Comparison of ENCODE assay signal across 9 cellular contexts in the genomic region with DNA sequence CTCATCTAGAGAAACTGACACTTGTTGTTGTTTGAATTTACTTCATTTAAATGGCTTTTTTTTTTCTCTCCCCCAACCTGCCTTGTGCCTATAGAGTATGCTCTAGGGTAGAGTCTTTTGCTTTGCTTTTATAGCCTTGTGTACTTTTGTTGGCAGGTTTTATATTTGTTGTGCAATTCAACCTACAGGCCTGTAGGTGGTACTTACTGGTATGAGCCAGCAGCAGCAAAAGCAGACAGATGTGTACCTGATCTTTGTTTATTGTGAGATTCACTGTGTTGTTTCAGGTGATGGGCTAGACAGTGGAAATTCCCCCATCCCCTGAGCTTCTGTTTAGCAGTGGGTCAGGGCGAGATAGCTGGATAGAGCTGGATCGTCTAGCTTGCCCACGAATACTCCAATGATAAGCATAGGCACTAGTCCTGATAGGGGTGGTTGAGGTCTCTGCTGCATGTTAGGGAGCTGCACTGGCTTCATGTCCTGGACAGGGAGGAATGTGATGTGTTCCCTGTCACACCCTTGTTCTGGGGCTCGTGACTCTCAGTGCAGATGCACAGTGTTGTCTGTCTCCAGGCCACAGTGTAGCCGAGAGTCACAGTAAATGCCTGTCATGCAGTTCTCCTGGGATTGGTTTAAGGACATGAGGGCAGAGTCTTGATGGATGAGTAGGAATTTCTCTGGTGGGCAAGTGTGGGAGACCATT. TPM values are rescaled to one million over a fixed set of nuclear protein-coding genes. Genes with fewer than 3 reads are reported as not detected.
DNase-seq lines count a peak whose midpoint lies in the region; ATAC-seq, FAIRE-seq and TF ChIP-seq lines count a peak whose summit lies in the region.
"Had no signal": no experiment of that assay in that cellular context is flagged by ENCODE, and none has a peak within 500 bp of the region (broad histone marks: within the 10 kb centered on the region; RNA-seq: fewer than 3 reads in every experiment).

No MANE protein-coding gene starts in this region.

- H2BK120ac ChIP-seq in IMR-90 (ENCODE audit: low read depth, low read length): no peak overlapping the region

- H3K4ac ChIP-seq in IMR-90 (ENCODE audit: low read depth, low read length): no peak overlapping the region

- POLR2A ChIA-PET in IMR-90 (lab: Charles Lee; ENCODE audit: unreplicated experiment): interaction anchor here (0.7 kb wide), 1 partner anchor 21 kb away, joined by 6 read pairs; a partner anchor contains a TSS

- ATAC-seq in GM18519 (IDR thresholded peaks at IDR 0.05; ENCODE audit: low FRiP score, unreplicated experiment) (peak; percentile 61), IMR-90 (ENCODE audit: low read depth) (no peak), pancreas (peak in 3 of 4 donors; percentile 49 to 75 (median 56)), HG03139 (IDR thresholded peaks at IDR 0.05; ENCODE audit: unreplicated experiment) (no peak), GM18907 (IDR thresholded peaks at IDR 0.05; ENCODE audit: unreplicated experiment) (no peak)

- H3K14ac ChIP-seq in IMR-90 (replicated peaks; ENCODE audit: low read depth, low read length): no peak overlapping the region

- FAIRE-seq in pancreas (lab: Jason Lieb, UNC): no peak
- FAIRE-seq: TTC549 had no signal

- H3K27me3 ChIP-seq in IMR-90 (ENCODE audit: control insufficient read depth, insufficient read depth, low read length): no peaks in the 10 kb centered on the region
- H3K27me3 ChIP-seq in pancreas: no peaks in the 10 kb centered on the region

- TF ChIP-seq CTCF in IMR-90 (conservative IDR thresholded peaks at IDR 0.05; ENCODE audit: low read depth, low read length) (peak; percentile 27), choroid plexus epithelial cell (conservative IDR thresholded peaks at IDR 0.05; ENCODE audit: low read depth, low read length) (peak; percentile 49), pancreas (IDR thresholded peaks at IDR 0.05) (no peak)

- H3K4me2 ChIP-seq in IMR-90 (ENCODE audit: low read depth, low read length): no peak overlapping the region

- H4K5ac ChIP-seq in IMR-90 (ENCODE audit: low read depth, low read length): no peak overlapping the region

- H4K91ac ChIP-seq in IMR-90 (ENCODE audit: insufficient read depth, low read depth, low read length): no peak overlapping the region

- no peak overlapping the region for H2AK9ac ChIP-seq in IMR-90 (replicated peaks; ENCODE audit: low read depth, low read length, poor library complexity)

- CTCF ChIA-PET in IMR-90 (lab: Yijun Ruan, JAX): interaction anchor here (0.5 to 1.1 kb wide), 4 partner anchors 12 to 318 kb away, joined by 3 to 4 read pairs (median 3); no protein-coding TSS in a partner anchor

- H2BK5ac ChIP-seq in IMR-90 (ENCODE audit: low read depth, low read length, poor library complexity, severe bottlenecking): no peak overlapping the region

- H3K9me1 ChIP-seq in IMR-90 (ENCODE audit: insufficient read depth, low read length): peaks cover 5% of the 10 kb centered on the region

- H2AFZ ChIP-seq in IMR-90 (replicated peaks; ENCODE audit: low read length, poor library complexity): no peak overlapping the region

- H2BK20ac ChIP-seq in IMR-90 (ENCODE audit: low read depth, low read length): no peak overlapping the region

- H3K4me3 ChIP-seq in IMR-90 (ENCODE audit: insufficient read depth, low read depth, low read length) (no peak overlapping the region), choroid plexus epithelial cell (ENCODE audit: low read depth, low read length) (no peak overlapping the region), pancreas (no peak overlapping the region)

- intact Hi-C loops in IMR-90 (cut with micrococcal nuclease) (no loop called here), pancreas (cut with DNase I) (no loop called here)

- DNase-seq in IMR-90: peak; percentile 17
- peak; percentile 52 for DNase-seq in choroid plexus epithelial cell (ENCODE audit: low read depth)
- DNase-seq in pancreas: no peak
- DNase-seq in NCI-H345 treated with DMSO at 0.1 percent for 48 hours (lab: John Stamatoyannopoulos, UW; ENCODE audit: unreplicated experiment): no peak
- DNase-seq: anterior cingulate cortex had no signal

- no peak overlapping the region for H3K27ac ChIP-seq in IMR-90 (ENCODE audit: insufficient read depth, low read length)
- H3K27ac ChIP-seq in pancreas: no peak overlapping the region

- no peak for TF ChIP-seq POLR2A in IMR-90 (IDR thresholded peaks at IDR 0.05; ENCODE audit: low read depth, low read length)

- H3K4me1 ChIP-seq in IMR-90 (ENCODE audit: control insufficient read depth, insufficient read depth, low read length) (peaks cover 3% of the 10 kb centered on the region), pancreas (peaks cover under 1 to 28% (median 3%) of the 10 kb centered on the region in 3 donors)

- in situ Hi-C loops in IMR-90 (cut with MboI; ENCODE audit: low sequenced_read_pairs): no loop called here

- dilution Hi-C loops in IMR-90 (cut with HindIII; ENCODE audit: low sequenced_read_pairs, unreplicated experiment): no loop called here

- H3K36me3 ChIP-seq in IMR-90 (ENCODE audit: control insufficient read depth, insufficient read depth, low read length) (no peaks in the 10 kb centered on the region), pancreas (no peaks in the 10 kb centered on the region)

- no peak overlapping the region for H3K9ac ChIP-seq in IMR-90 (ENCODE audit: low read depth, low read length)

- no peak for TF ChIP-seq RAD21 in IMR-90 (IDR thresholded peaks at IDR 0.05; ENCODE audit: low read length)

- no peak overlapping the region for H3K18ac ChIP-seq in IMR-90 (ENCODE audit: low read depth, low read length)

- no peak overlapping the region for H4K8ac ChIP-seq in IMR-90 (ENCODE audit: low read depth in 2 of 2, low read length in 2 of 2)

- no peak overlapping the region for H3K56ac ChIP-seq in IMR-90 (ENCODE audit: extremely low read depth, insufficient read depth, low read length)

- no peak overlapping the region for H2BK15ac ChIP-seq in IMR-90 (ENCODE audit: low read depth, low read length)

- BruUV-seq in IMR-90 (replicated peaks; lab: Mats Ljungman, UMichigan): no TSS peak

- whole genome bisulfite sequencing in IMR-90 (ENCODE audit: extremely low coverage in 2 of 2, insufficient read length in 1 of 2), 2 experiments: 74% methylated on average over 5 of the region's 5 CpGs; no CpG with 5 or more reads in 1 of the 2 experiments
- 55 to 65% methylated on average over 5 of the region's 5 CpGs for WGBS in pancreas, 2 donors

- peaks cover 38% of the 10 kb centered on the region for H4K20me1 ChIP-seq in IMR-90 (ENCODE audit: insufficient read depth, low read length)

- H3K9me3 ChIP-seq in IMR-90 (ENCODE audit: control insufficient read depth, insufficient read depth, low read length) (no peaks in the 10 kb centered on the region), pancreas (no peaks in the 10 kb centered on the region)

- H3K79me1 ChIP-seq in IMR-90 (ENCODE audit: low read depth in 1 of 2, low read length in 2 of 2): peaks cover 23 to 41% of the 10 kb centered on the region in 2 experiments

- no peak overlapping the region for H2AK5ac ChIP-seq in IMR-90 (ENCODE audit: low read depth, low read length)

- H3K23ac ChIP-seq in IMR-90 (ENCODE audit: low read depth, low read length): no peak overlapping the region; the same call in 1 of the 2 replicates

TF ChIP-seq in IMR-90, 13 proteins besides CTCF, POLR2A, EP300 and RAD21:
- TF ChIP-seq CEBPB (IDR thresholded peaks at IDR 0.05; ENCODE audit: low read depth, low read length): peak; percentile 47; the same call in 1 of the 2 replicates
- TF ChIP-seq, protein P1, sequence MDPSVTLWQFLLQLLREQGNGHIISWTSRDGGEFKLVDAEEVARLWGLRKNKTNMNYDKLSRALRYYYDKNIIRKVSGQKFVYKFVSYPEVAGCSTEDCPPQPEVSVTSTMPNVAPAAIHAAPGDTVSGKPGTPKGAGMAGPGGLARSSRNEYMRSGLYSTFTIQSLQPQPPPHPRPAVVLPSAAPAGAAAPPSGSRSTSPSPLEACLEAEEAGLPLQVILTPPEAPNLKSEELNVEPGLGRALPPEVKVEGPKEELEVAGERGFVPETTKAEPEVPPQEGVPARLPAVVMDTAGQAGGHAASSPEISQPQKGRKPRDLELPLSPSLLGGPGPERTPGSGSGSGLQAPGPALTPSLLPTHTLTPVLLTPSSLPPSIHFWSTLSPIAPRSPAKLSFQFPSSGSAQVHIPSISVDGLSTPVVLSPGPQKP (IDR thresholded peaks at IDR 0.05; ENCODE audit: borderline replicate concordance, low read depth, low read length): no peak
TF ChIP-seq in IMR-90: peak in this region for 1.

RNA-seq across cellular contexts. Expression of a gene that starts 21.3 kb away (rescaled TPM):
- 28.5 and 51.4 TPM in 2 replicates for total RNA-seq in IMR-90 (2012; rRNA removed)
- 8.7 and 10.7 TPM in 2 replicates for polyA plus RNA-seq in IMR-90 (2012; rRNA removed)
- 3.3 and 3.8 TPM in 2 replicates for polyA plus RNA-seq in IMR-90 (2012; cell fraction: cytosol; rRNA removed)
- polyA plus RNA-seq in IMR-90 (2012; cell fraction: nucleus; rRNA removed; ENCODE audit: low replicate concordance): 1.3 and 4.2 TPM in 2 replicates
- 10 to 100 TPM; 34.5 to 70.3 (median 51.3) TPM for total RNA-seq in pancreas
- polyA plus RNA-seq in pancreas: 10 to 100 TPM; 11.6 to 15.8 TPM

RNA-seq across cellular contexts. Expression of a gene that starts 53.7 kb away (rescaled TPM):
- total RNA-seq in IMR-90 (2012; rRNA removed): 12.2 and 16.9 TPM in 2 replicates
- polyA plus RNA-seq in IMR-90 (2012; rRNA removed): 13.1 and 15.9 TPM in 2 replicates
- polyA plus RNA-seq in IMR-90 (2012; cell fraction: cytosol; rRNA removed): 6.5 and 11.4 TPM in 2 replicates
- polyA plus RNA-seq in IMR-90 (2012; cell fraction: nucleus; rRNA removed; ENCODE audit: low replicate concordance): 24.9 and 47.2 TPM in 2 replicates
- total RNA-seq in pancreas: 10 to 100 TPM; 14.5 to 23.5 (median 20.6) TPM
- 10 to 100 TPM; 16.7 to 36.5 TPM for polyA plus RNA-seq in pancreas

Comparison
In these comparisons a context has a peak if more than half of its experiments do, and no peak if none do; other contexts are left out.
1. ATAC-seq: peak in GM18519 (single experiment) and pancreas (3 of 4); none in IMR-90 (single experiment), HG03139 (single experiment) and GM18907 (single experiment).
2. DNase-seq: peak in IMR-90 (single experiment) and choroid plexus epithelial cell (single experiment); none in pancreas (0 of 6) and NCI-H345 treated with DMSO at 0.1 percent for 48 hours (single experiment).
3. CTCF ChIP-seq: peak in IMR-90 (single experiment) and choroid plexus epithelial cell (single experiment); none in pancreas (0 of 4).